Comparison of ENCODE assay signal across 24 cellular contexts in the genomic region with DNA sequence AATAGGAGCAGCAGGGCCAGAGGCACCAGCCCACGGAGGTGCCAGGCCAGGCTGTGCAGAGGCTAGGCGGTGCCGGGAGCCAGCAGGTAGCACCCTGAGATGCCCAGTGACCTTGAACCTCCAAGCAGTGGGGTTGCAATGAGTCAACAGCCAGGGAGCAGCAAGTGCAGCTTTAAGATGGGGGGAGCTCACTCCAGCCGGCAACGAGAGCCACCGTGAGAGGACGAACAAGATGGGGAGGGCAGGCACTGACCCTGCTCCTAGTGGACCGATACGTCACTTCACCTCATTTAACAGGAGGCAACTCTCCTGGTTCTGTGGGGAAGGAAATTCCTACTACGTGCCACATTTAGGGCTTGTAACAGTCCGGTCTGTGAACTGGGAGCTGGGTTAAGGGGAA. TPM values are rescaled to one million over a fixed set of nuclear protein-coding genes. Genes with fewer than 3 reads are reported as not detected.
A peak's percentile ranks its signal among the peaks of the same experiment; 100 is the strongest.
DNase-seq lines count a peak whose midpoint lies in the region; ATAC-seq and TF ChIP-seq lines count a peak whose summit lies in the region.
"Had no signal": no experiment of that assay in that cellular context is flagged by ENCODE, and none has a peak within 500 bp of the region (broad histone marks: within the 10 kb centered on the region; RNA-seq: fewer than 3 reads in every experiment).

No MANE protein-coding gene starts in this region.

- no peaks in the 10 kb centered on the region for H3K27me3 ChIP-seq in Peyer's patch
- H3K27me3 ChIP-seq: pancreas, upper lobe of right lung had no signal

- no peak overlapping the region for H3K4me3 ChIP-seq in Peyer's patch
- H3K4me3 ChIP-seq: pancreas, PC-9, skin epidermis, upper lobe of right lung had no signal

- H3K36me3 ChIP-seq in Peyer's patch, result peaks cover 0 to 22% (median 0%) of the 10 kb centered on the region in 3 donors
- H3K36me3 ChIP-seq: pancreas had no signal

- intact Hi-C loops in Right ventricle myocardium superior (cut with DNase I), result no loop called here
- intact Hi-C loops in cardiac septum (cut with DNase I), result no loop called here

- no peak overlapping the region for H3K27ac ChIP-seq in Peyer's patch
- H3K27ac ChIP-seq: KMS-11, pancreas, PC-9, upper lobe of right lung had no signal

- H3K9me3 ChIP-seq in Peyer's patch, result no peaks in the 10 kb centered on the region
- H3K9me3 ChIP-seq: pancreas, upper lobe of right lung had no signal

- no peak overlapping the region for H3K27ac Mint-ChIP-seq in type B pancreatic cell
- H3K27ac Mint-ChIP-seq: activated CD8-positive, alpha-beta T cell treated with anti-CD3 and anti-CD28 coated beads for 36 hours; stimulated activated naive CD8-positive, alpha-beta T cell treated with anti-CD3 and anti-CD28 coated beads, Interleukin-15, Interleukin-2, amounts not matched to agents 100 ng/mL and 50 ng/mL, for 24 hours had no signal

- H3K4me3 Mint-ChIP-seq in type B pancreatic cell, result peak overlapping the region; percentile 41
- H3K4me3 Mint-ChIP-seq: activated CD8-positive, alpha-beta T cell treated with anti-CD3 and anti-CD28 coated beads for 36 hours; stimulated activated naive CD8-positive, alpha-beta T cell treated with anti-CD3 and anti-CD28 coated beads, Interleukin-15, Interleukin-2, amounts not matched to agents 100 ng/mL and 50 ng/mL, for 24 hours had no signal

- H3K9me3 Mint-ChIP-seq in type B pancreatic cell, result no peaks in the 10 kb centered on the region
- H3K9me3 Mint-ChIP-seq: activated CD8-positive, alpha-beta T cell treated with anti-CD3 and anti-CD28 coated beads for 36 hours; naive B cell; stimulated activated naive CD8-positive, alpha-beta T cell treated with anti-CD3 and anti-CD28 coated beads, Interleukin-15, Interleukin-2, amounts not matched to agents 100 ng/mL and 50 ng/mL, for 24 hours had no signal

- peak; percentile 38 for TF ChIP-seq CTCF in type B pancreatic cell (conservative IDR thresholded peaks at IDR 0.05)
- no peak for TF ChIP-seq CTCF in Peyer's patch (IDR thresholded peaks at IDR 0.05)

- peak; percentile 9 for ATAC-seq in Right ventricle myocardium superior (ENCODE audit: poor library complexity)
- ATAC-seq: activated CD8-positive, alpha-beta T cell treated with anti-CD3 and anti-CD28 coated beads for 36 hours; pancreas; upper lobe of right lung had no signal

- in situ Hi-C loops in KBM-7 (cut with MboI; ENCODE audit: low pct_unique_long_range_greater_than_20kb, low sequenced_read_pairs), result no loop called here

- H3K4me1 Mint-ChIP-seq in type B pancreatic cell (ENCODE audit: unreplicated experiment), result peaks cover 25% of the 10 kb centered on the region

- DNase-seq in Right ventricle myocardium superior, result no peak
- DNase-seq in cardiac septum (ENCODE audit: low spot score), result no peak
- DNase-seq in amniotic epithelial cell (ENCODE audit: low read depth), result peak; percentile 23
- peak; percentile 47 for DNase-seq in iPS-NIHi11 (ENCODE audit: low spot score)
- DNase-seq in type B pancreatic cell (ENCODE audit: extremely low spot score, unreplicated experiment), result no peak
- no peak for DNase-seq in KBM-7
- DNase-seq in Peyer's patch, result no peak
- DNase-seq in OCI-M1 (lab: John Stamatoyannopoulos, UW), result no peak
- DNase-seq: activated CD4-positive, CD25-positive, alpha-beta regulatory T cell; activated CD8-positive, alpha-beta T cell treated with anti-CD3 and anti-CD28 coated beads for 36 hours; amygdala; central memory CD4-positive, alpha-beta T cell; foreskin melanocyte; mesendoderm; naive B cell; NCI-H1930; NCI-H226; NCI-H82; PC-9; upper lobe of right lung had no signal

- H3K36me3 Mint-ChIP-seq in type B pancreatic cell, result no peaks in the 10 kb centered on the region
- H3K36me3 Mint-ChIP-seq: naive B cell had no signal

- H3K27me3 Mint-ChIP-seq in type B pancreatic cell, result no peaks in the 10 kb centered on the region
- H3K27me3 Mint-ChIP-seq: activated CD8-positive, alpha-beta T cell treated with anti-CD3 and anti-CD28 coated beads for 36 hours; naive B cell; stimulated activated naive CD8-positive, alpha-beta T cell treated with anti-CD3 and anti-CD28 coated beads, Interleukin-15, Interleukin-2, amounts not matched to agents 100 ng/mL and 50 ng/mL, for 24 hours had no signal

- no peak for TF ChIP-seq POLR2A in Peyer's patch (IDR thresholded peaks at IDR 0.05)

- peaks cover 0 to 43% (median 5%) of the 10 kb centered on the region in 4 donors for H3K4me1 ChIP-seq in Peyer's patch

RNA-seq across cellular contexts. Expression of a gene that starts 4.8 kb away (rescaled TPM):
- total RNA-seq in Right ventricle myocardium superior, result 41.8 TPM
- total RNA-seq in cardiac septum, result 37.8 TPM
- total RNA-seq in type B pancreatic cell (ENCODE audit: low replicate concordance), result 61.1 and 64.3 TPM in 2 replicates
- 100 to 1,000 TPM in 3 of 4 donors, 10 to 100 TPM in 1; 93.3 to 151 (median 121) TPM for total RNA-seq in Peyer's patch

RNA-seq across cellular contexts. Expression of a gene that starts 20.0 kb away (rescaled TPM):
- 32.6 TPM for total RNA-seq in Right ventricle myocardium superior
- total RNA-seq in cardiac septum, result 60.4 TPM
- 70.6 and 156 TPM in 2 replicates for total RNA-seq in type B pancreatic cell (ENCODE audit: low replicate concordance)
- 100 to 1,000 TPM in 2 of 4 donors, 10 to 100 TPM in 2; 56.0 to 255 (median 98.9) TPM for total RNA-seq in Peyer's patch

RNA-seq across cellular contexts. Expression of a gene that starts 58.1 kb away (rescaled TPM):
- total RNA-seq in Right ventricle myocardium superior (2.9 TPM), cardiac septum (4.7 TPM), type B pancreatic cell (ENCODE audit: low replicate concordance) (44.3 and 63.9 TPM in 2 replicates), Peyer's patch (100 to 1,000 TPM in 2 of 4 donors, 10 to 100 TPM in 2; 45.4 to 168 (median 92.4) TPM)

Comparison
In these comparisons a context has a peak if more than half of its experiments do, and no peak if none do; other contexts are left out.
1. DNase-seq: peak in amniotic epithelial cell (single experiment) and iPS-NIHi11 (single experiment); none in Right ventricle myocardium superior (single experiment), cardiac septum (single experiment), type B pancreatic cell (single experiment), KBM-7 (single experiment), Peyer's patch (0 of 3) and OCI-M1 (single experiment).